In the genomic region with DNA sequence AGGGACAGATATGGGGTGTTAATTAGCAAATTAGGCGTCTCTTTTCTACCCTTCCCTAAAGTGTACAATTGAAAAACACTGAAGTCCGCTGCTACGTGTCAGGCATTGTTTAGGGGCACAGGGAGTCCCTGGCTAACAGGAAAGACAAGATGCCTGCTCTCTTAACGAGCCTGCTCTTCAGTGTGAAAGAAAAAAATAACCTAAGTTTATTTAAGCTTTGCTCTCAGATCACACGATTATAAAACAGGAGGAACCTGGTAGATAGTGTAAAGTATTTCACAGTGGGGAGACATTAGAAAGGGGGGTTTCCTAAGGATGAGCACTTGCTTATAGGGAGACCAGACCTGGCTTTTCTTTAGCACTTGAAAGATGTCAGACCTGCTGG, we compare ENCODE assay signal across 24 cellular contexts. TPM values are rescaled to one million over a fixed set of nuclear protein-coding genes. Genes with fewer than 3 reads are reported as not detected.
"Had no signal": no experiment of that assay in that cellular context is flagged by ENCODE, and none has a peak within 500 bp of the region (broad histone marks: within the 10 kb centered on the region; RNA-seq: fewer than 3 reads in every experiment).

No MANE protein-coding gene starts in this region.

- H3K4me3 Mint-ChIP-seq: activated CD4-positive, alpha-beta T cell treated with anti-CD3 and anti-CD28 coated beads, Interleukin-2, amount 10 ng/mL, durations not matched to agents 7 days and 5 days; activated CD8-positive, alpha-beta T cell treated with anti-CD3 and anti-CD28 coated beads, Interleukin-2, amount 10 ng/mL, durations not matched to agents 7 days and 5 days; activated T-cell treated with anti-CD3 and anti-CD28 coated beads, Interleukin-2, amount 50 U/mL, for 24 hours; dendritic cell treated with granulocyte-macrophage colony-stimulating factor and Interleukin-4, amounts not matched to agents 40 ng/mL and 50 ng/mL, for 4 days; nephron progenitor cell had no signal

- H3K27ac ChIP-seq: esophagus squamous epithelium, right atrium auricular region, tibial nerve, vagina had no signal

- ATAC-seq: activated CD8-positive, alpha-beta T cell treated with anti-CD3 and anti-CD28 coated beads, Interleukin-2, amount 10 ng/mL, durations not matched to agents 7 days and 5 days; stimulated activated naive CD8-positive, alpha-beta T cell treated with anti-CD3 and anti-CD28 coated beads, Interleukin-15, Interleukin-2, amounts not matched to agents 100 U/mL and 50 U/mL, for 24 hours had no signal

- H3K4me1 ChIP-seq: esophagus squamous epithelium, tibial nerve, vagina had no signal

- H3K27me3 ChIP-seq: right atrium auricular region, vagina had no signal

- H3K36me3 ChIP-seq: esophagus squamous epithelium, right atrium auricular region, tibial nerve, vagina had no signal

- H3K9me3 ChIP-seq: esophagus squamous epithelium, right atrium auricular region, tibial nerve, vagina had no signal

- H3K27ac Mint-ChIP-seq: activated CD4-positive, alpha-beta T cell treated with anti-CD3 and anti-CD28 coated beads, Interleukin-2, amount 10 ng/mL, durations not matched to agents 7 days and 5 days; activated CD8-positive, alpha-beta T cell treated with anti-CD3 and anti-CD28 coated beads, Interleukin-2, amount 10 ng/mL, durations not matched to agents 7 days and 5 days; activated T-cell treated with anti-CD3 and anti-CD28 coated beads, Interleukin-2, amount 50 U/mL, for 24 hours; nephron progenitor cell had no signal

- H3K4me3 ChIP-seq: esophagus squamous epithelium, lung, right atrium auricular region, tibial nerve, vagina had no signal

- DNase-seq: activated CD4-positive, alpha-beta T cell treated with anti-CD3 and anti-CD28 coated beads, Interleukin-2, amount 10 ng/mL, durations not matched to agents 7 days and 5 days; activated CD4-positive, CD25-positive, alpha-beta regulatory T cell; activated CD8-positive, alpha-beta T cell treated with anti-CD3 and anti-CD28 coated beads, Interleukin-2, amount 10 ng/mL, durations not matched to agents 7 days and 5 days; activated naive CD4-positive, alpha-beta T cell treated with anti-CD3 and anti-CD28 coated beads, Interleukin-2, amount 50 U/mL, for 16 hours; activated T-cell treated with anti-CD3 and anti-CD28 coated beads, Interleukin-2, amount 50 U/mL, for 24 hours; effector CD8-positive, alpha-beta T cell; esophagus squamous epithelium; hippocampal formation; islet precursor cell; midbrain; nephron progenitor cell; occipital lobe; stimulated activated CD4-positive, alpha-beta T cell treated with anti-CD3 and anti-CD28 coated beads, Interleukin-2, amount 100 ng/mL, for 24 hours; stimulated activated naive CD8-positive, alpha-beta T cell treated with anti-CD3 and anti-CD28 coated beads, Interleukin-15, Interleukin-2, amounts not matched to agents 100 U/mL and 50 U/mL, for 24 hours; substantia nigra; T-helper 1 cell; T-helper 9 cell had no signal

- H3K9me3 Mint-ChIP-seq: activated CD4-positive, alpha-beta T cell treated with anti-CD3 and anti-CD28 coated beads, Interleukin-2, amount 10 ng/mL, durations not matched to agents 7 days and 5 days; activated T-cell treated with anti-CD3 and anti-CD28 coated beads, Interleukin-2, amount 50 U/mL, for 24 hours; dendritic cell treated with granulocyte-macrophage colony-stimulating factor and Interleukin-4, amounts not matched to agents 40 ng/mL and 50 ng/mL, for 4 days had no signal

RNA-seq across cellular contexts. Expression of gene IGFL2, which starts 38.7 kb away (rescaled TPM):
- total RNA-seq: activated CD4-positive, alpha-beta T cell treated with anti-CD3 and anti-CD28 coated beads, Interleukin-2, amount 10 ng/mL, durations not matched to agents 7 days and 5 days; activated CD8-positive, alpha-beta T cell treated with anti-CD3 and anti-CD28 coated beads, Interleukin-2, amount 10 ng/mL, durations not matched to agents 7 days and 5 days; esophagus squamous epithelium; glomerular endothelial cell; lung; vagina had no signal

RNA-seq across cellular contexts. Expression of gene IGFL1, which starts 42.8 kb away (rescaled TPM):
- total RNA-seq: activated CD4-positive, alpha-beta T cell treated with anti-CD3 and anti-CD28 coated beads, Interleukin-2, amount 10 ng/mL, durations not matched to agents 7 days and 5 days; activated CD8-positive, alpha-beta T cell treated with anti-CD3 and anti-CD28 coated beads, Interleukin-2, amount 10 ng/mL, durations not matched to agents 7 days and 5 days; glomerular endothelial cell; lung; occipital lobe; posterior vena cava; right atrium auricular region; tibial nerve had no signal
